Comparison of ENCODE assay signal across 8 cellular contexts in genomic region chr6:151388997-151389639, GRCh38. TPM values are rescaled to one million over a fixed set of nuclear protein-coding genes. Genes with fewer than 3 reads are reported as not detected.
A peak's percentile ranks its signal among the peaks of the same experiment; 100 is the strongest.
DNase-seq lines count a peak whose midpoint lies in the region; ATAC-seq and TF ChIP-seq lines count a peak whose summit lies in the region.

No MANE protein-coding gene starts in this region.

- TF ChIP-seq CTCF in fibroblast of pulmonary artery (IDR thresholded peaks at IDR 0.05; ENCODE audit: low read length, missing control alignments), result no peak

- peaks cover 11% of the 10 kb centered on the region for H3K36me3 Mint-ChIP-seq in T-cell

- no peak for ATAC-seq in T-cell (replicated peaks in 1 of 4)
- ATAC-seq in HG02973 (IDR thresholded peaks at IDR 0.05; ENCODE audit: unreplicated experiment), result no peak
- ATAC-seq in GM18873 (IDR thresholded peaks at IDR 0.05; ENCODE audit: low FRiP score, unreplicated experiment), result no peak

- CTCF ChIA-PET in T-cell (lab: Charles Lee), result interaction anchor here (0.6 to 1.5 kb wide), 8 partner anchors 9 to 37 kb away, joined by 3 to 6 read pairs (median 4); no protein-coding TSS in a partner anchor

- peaks cover 54 to 69% (median 65%) of the 10 kb centered on the region in 3 donors for H3K4me1 Mint-ChIP-seq in T-cell

- H3K9me3 Mint-ChIP-seq in T-cell, result no peaks in the 10 kb centered on the region

- H3K4me3 ChIP-seq in fibroblast of pulmonary artery (replicated peaks; ENCODE audit: low read depth, low read length) (peak overlapping the region; percentile 78), skeletal muscle cell (ENCODE audit: low read depth, low read length) (peak overlapping the region; percentile 90)

- H3K27me3 Mint-ChIP-seq in T-cell, result no peaks in the 10 kb centered on the region

- POLR2A ChIA-PET in T-cell (lab: Charles Lee), result interaction anchor here (0.6 to 1.9 kb wide), 8 partner anchors 10 to 1642 kb away, joined by 3 to 28 read pairs (median 5); partner anchors contain the start of gene RMND1 (in 1 of the 2)

- DNase-seq in NCI-H82 (lab: John Stamatoyannopoulos, UW), result peak; percentile 76
- DNase-seq in NCI-H82 treated with DMSO at 0.1 percent for 48 hours (lab: John Stamatoyannopoulos, UW; ENCODE audit: unreplicated experiment), result no peak
- peak in 1 of 34 experiments; percentile 6 for DNase-seq in T-cell
- no peak for DNase-seq in fibroblast of pulmonary artery (ENCODE audit: low read depth)
- no peak for DNase-seq in skeletal muscle cell (ENCODE audit: low read depth)
- no peak for DNase-seq in foreskin melanocyte

- H3K4me3 Mint-ChIP-seq in T-cell, result peak overlapping the region; percentile 90 to 92 (median 91)

- H3K27ac Mint-ChIP-seq in T-cell, result peak overlapping the region; percentile 95 to 97

RNA-seq across cellular contexts. Expression of gene ZBTB2, which starts 2.2 kb away (rescaled TPM):
- total RNA-seq in T-cell, result 10 to 100 TPM; 16.1 to 28.3 (median 27.4) TPM
